ENCODE assay signal across 28 cellular contexts in genomic region chr9:33306037-33306436, GRCh38. TPM values are rescaled to one million over a fixed set of nuclear protein-coding genes. Genes with fewer than 3 reads are reported as not detected.
DNase-seq lines count a peak whose midpoint lies in the region; ATAC-seq, FAIRE-seq and TF ChIP-seq lines count a peak whose summit lies in the region.
"Had no signal": no experiment of that assay in that cellular context is flagged by ENCODE, and none has a peak within 500 bp of the region (broad histone marks: within the 10 kb centered on the region; RNA-seq: fewer than 3 reads in every experiment).

No MANE protein-coding gene starts in this region.

- POLR2A ChIA-PET in HepG2 (lab: Yijun Ruan, JAX) = no interaction called here

- TF ChIP-seq POLR2A in HepG2 (IDR thresholded peaks at IDR 0.05; ENCODE audit: insufficient read depth in 1 of 2, low read depth in 2 of 2, low read length in 2 of 2) = no peak

- H3K27me3 ChIP-seq in liver (ENCODE audit: control insufficient read depth in 4 of 4, insufficient read depth in 4 of 4, low read length in 3 of 4) (no peaks in the 10 kb centered on the region), HepG2 (ENCODE audit: control insufficient read depth in 1 of 2, insufficient read depth in 2 of 2, low read length in 2 of 2) (no peaks in the 10 kb centered on the region), smooth muscle cell (ENCODE audit: low read depth) (no peaks in the 10 kb centered on the region)
- H3K27me3 ChIP-seq: ascending aorta, MG63, Peyer's patch, SJCRH30, stomach, transverse colon had no signal

- peaks cover 13% of the 10 kb centered on the region for H3K4me1 Mint-ChIP-seq in T-helper 2 cell treated with Interferon-gamma antibody and Interleukin-4, amounts not matched to agents 5 μg/mL and 100 μg/mL, for 36 hours (ENCODE audit: low read depth)
- peaks cover 18% of the 10 kb centered on the region for H3K4me1 Mint-ChIP-seq in activated naive CD8-positive, alpha-beta T cell treated with anti-CD3 and anti-CD28 coated beads, Interleukin-2, amount 50 U/mL, for 24 hours
- peaks cover under 1% of the 10 kb centered on the region; the same call in 1 of the 2 replicates for H3K4me1 Mint-ChIP-seq in HFFc6 (ENCODE audit: low read depth)
- H3K4me1 Mint-ChIP-seq: neural crest cell had no signal

- intact Hi-C loops in HepG2 (cut with micrococcal nuclease; ENCODE audit: unreplicated experiment) = no loop called here

- no peaks in the 10 kb centered on the region for H3F3A ChIP-seq in smooth muscle cell (ENCODE audit: low read depth)

- no peaks in the 10 kb centered on the region for H3K9me3 Mint-ChIP-seq in T-helper 2 cell treated with Interferon-gamma antibody and Interleukin-4, amounts not matched to agents 5 μg/mL and 100 μg/mL, for 36 hours
- H3K9me3 Mint-ChIP-seq in activated naive CD8-positive, alpha-beta T cell treated with anti-CD3 and anti-CD28 coated beads, Interleukin-2, amount 50 U/mL, for 24 hours = no peaks in the 10 kb centered on the region
- H3K9me3 Mint-ChIP-seq in HFFc6 = no peaks in the 10 kb centered on the region
- H3K9me3 Mint-ChIP-seq: central memory CD8-positive, alpha-beta T cell; neural crest cell had no signal

- H3K27me3 Mint-ChIP-seq in T-helper 2 cell treated with Interferon-gamma antibody and Interleukin-4, amounts not matched to agents 5 μg/mL and 100 μg/mL, for 36 hours (ENCODE audit: low read depth) = no peaks in the 10 kb centered on the region
- H3K27me3 Mint-ChIP-seq in activated naive CD8-positive, alpha-beta T cell treated with anti-CD3 and anti-CD28 coated beads, Interleukin-2, amount 50 U/mL, for 24 hours = no peaks in the 10 kb centered on the region
- H3K27me3 Mint-ChIP-seq in HFFc6 (ENCODE audit: insufficient read depth) = no peaks in the 10 kb centered on the region; the same call in none of the 2 replicates
- H3K27me3 Mint-ChIP-seq: CD4-positive, alpha-beta memory T cell; central memory CD8-positive, alpha-beta T cell; progenitor cell of endocrine pancreas had no signal

- no peak overlapping the region for H3K4me3 Mint-ChIP-seq in T-helper 2 cell treated with Interferon-gamma antibody and Interleukin-4, amounts not matched to agents 5 μg/mL and 100 μg/mL, for 36 hours
- H3K4me3 Mint-ChIP-seq in activated naive CD8-positive, alpha-beta T cell treated with anti-CD3 and anti-CD28 coated beads, Interleukin-2, amount 50 U/mL, for 24 hours = no peak overlapping the region
- H3K4me3 Mint-ChIP-seq in HFFc6 = no peak overlapping the region
- H3K4me3 Mint-ChIP-seq: central memory CD8-positive, alpha-beta T cell; neural crest cell had no signal

- CTCF ChIA-PET in HepG2 (lab: Yijun Ruan, JAX; ENCODE audit: low intra/inter-chr PET ratio, low total read pairs) = interaction anchor here (1.4 kb wide), 1 partner anchor 19 kb away, joined by 3 read pairs; no protein-coding TSS in a partner anchor

- no peak for ATAC-seq in HepG2
- ATAC-seq in activated naive CD8-positive, alpha-beta T cell treated with anti-CD3 and anti-CD28 coated beads, Interleukin-2, amount 50 U/mL, for 24 hours = peak; percentile 98
- ATAC-seq: HCT116, K562, mucosa of descending colon had no signal

- no peak for FAIRE-seq in HepG2 (lab: Jason Lieb, UNC)
- FAIRE-seq: G401.6, K562 had no signal

- WGBS in liver = 73% methylated on average over 3 of the region's 3 CpGs
- WGBS in HepG2 (ENCODE audit: low lambda C conversion rate) = 96% methylated on average over 3 of the region's 3 CpGs
- WGBS in smooth muscle cell (ENCODE audit: low lambda C conversion rate) = 92% methylated on average over 3 of the region's 3 CpGs

- TF ChIP-seq EP300 in HepG2 (IDR thresholded peaks at IDR 0.05; ENCODE audit: low read depth in 2 of 2, low read length in 2 of 2) = no peak
- no peak for TF ChIP-seq EP300 in HepG2 (CRISPR knock-in tag; IDR thresholded peaks at IDR 0.05; ENCODE audit: borderline replicate concordance)

- peaks cover 30% of the 10 kb centered on the region for H3K36me3 Mint-ChIP-seq in T-helper 2 cell treated with Interferon-gamma antibody and Interleukin-4, amounts not matched to agents 5 μg/mL and 100 μg/mL, for 36 hours (ENCODE audit: low read depth)
- peaks cover 54% of the 10 kb centered on the region for H3K36me3 Mint-ChIP-seq in activated naive CD8-positive, alpha-beta T cell treated with anti-CD3 and anti-CD28 coated beads, Interleukin-2, amount 50 U/mL, for 24 hours (ENCODE audit: low read depth)
- H3K36me3 Mint-ChIP-seq in HFFc6 (ENCODE audit: low read depth) = peaks cover 14% of the 10 kb centered on the region

- no peak overlapping the region for H3K9ac ChIP-seq in liver (ENCODE audit: low read depth in 1 of 2, low read length in 2 of 2)
- H3K9ac ChIP-seq in HepG2 (ENCODE audit: insufficient read depth, low read depth, low read length) = no peak overlapping the region
- H3K9ac ChIP-seq in smooth muscle cell (ENCODE audit: low read depth) = no peak overlapping the region

- H3K27ac Mint-ChIP-seq in T-helper 2 cell treated with Interferon-gamma antibody and Interleukin-4, amounts not matched to agents 5 μg/mL and 100 μg/mL, for 36 hours = no peak overlapping the region
- no peak overlapping the region for H3K27ac Mint-ChIP-seq in activated naive CD8-positive, alpha-beta T cell treated with anti-CD3 and anti-CD28 coated beads, Interleukin-2, amount 50 U/mL, for 24 hours
- no peak overlapping the region for H3K27ac Mint-ChIP-seq in HFFc6
- H3K27ac Mint-ChIP-seq: CD4-positive, alpha-beta memory T cell; progenitor cell of endocrine pancreas had no signal

- H2AFZ ChIP-seq in HepG2 (ENCODE audit: low read length) (no peak overlapping the region), smooth muscle cell (ENCODE audit: low read depth) (no peak overlapping the region)

- DNase-seq in HepG2 (ENCODE audit: low spot score) (no peak), smooth muscle cell (lab: John Stamatoyannopoulos, UW; ENCODE audit: unreplicated experiment) (no peak), C1 segment of cervical spinal cord (lab: John Stamatoyannopoulos, UW) (no peak), HFFc6 (no peak), D341Med (ENCODE audit: low spot score) (no peak)
- peak; percentile 72 for DNase-seq in T-helper 2 cell treated with Interferon-gamma antibody and Interleukin-4, amounts not matched to agents 5 μg/mL and 100 μg/mL, for 36 hours (ENCODE audit: low spot score)
- no peak for DNase-seq in activated naive CD8-positive, alpha-beta T cell treated with anti-CD3 and anti-CD28 coated beads, Interleukin-2, amount 50 U/mL, for 24 hours
- DNase-seq: activated effector memory CD4-positive, alpha-beta T cell treated with anti-CD3 and anti-CD28 coated beads, Interleukin-2, amount 50 U/mL, for 16 hours; CD4-positive, alpha-beta memory T cell; DMS153; MG63; mucosa of descending colon; NCI-H1436; NCI-H510A treated with DMSO at 0.1 percent for 48 hours; NK-92 treated with Interleukin-12 subunit alpha and Interleukin-12 subunit beta, amount 100 ng/mL, for 24 hours; Peyer's patch; SJCRH30; stomach; transverse colon had no signal

- H3K27ac ChIP-seq in liver (ENCODE audit: low read depth in 1 of 2, low read length in 2 of 2) (peak overlapping the region in 1 of 2 donors; percentile 71), HepG2 (ENCODE audit: extremely low read length, insufficient read depth, low read length) (no peak overlapping the region), smooth muscle cell (ENCODE audit: low read depth) (peak overlapping the region; percentile 56)
- H3K27ac ChIP-seq: ascending aorta, epithelial cell of prostate, Peyer's patch, SJCRH30, stomach, transverse colon had no signal

- H3K36me3 ChIP-seq in liver (ENCODE audit: control insufficient read depth in 4 of 4, insufficient read depth in 3 of 4, low read depth in 1 of 4, low read length in 3 of 4) = peaks cover 19 to 85% (median 76%) of the 10 kb centered on the region in 4 donors
- peaks cover 36 to 89% of the 10 kb centered on the region in 2 experiments for H3K36me3 ChIP-seq in HepG2 (replicated peaks in 1 of 2; ENCODE audit: control insufficient read depth in 1 of 2, insufficient read depth in 2 of 2, low read length in 2 of 2)
- H3K36me3 ChIP-seq in smooth muscle cell (ENCODE audit: low read depth) = peaks cover 38% of the 10 kb centered on the region

- H3K79me2 ChIP-seq in HepG2 (ENCODE audit: insufficient read depth, low read length) = no peaks in the 10 kb centered on the region
- H3K79me2 ChIP-seq in smooth muscle cell (ENCODE audit: low read depth) = peaks cover 9% of the 10 kb centered on the region

- H3K9me3 ChIP-seq in liver (ENCODE audit: control insufficient read depth in 4 of 4, low read length in 3 of 4) = no peaks in the 10 kb centered on the region
- no peaks in the 10 kb centered on the region for H3K9me3 ChIP-seq in HepG2 (ENCODE audit: low read length)
- H3K9me3 ChIP-seq in smooth muscle cell (replicated peaks; ENCODE audit: low read depth) = no peaks in the 10 kb centered on the region
- H3K9me3 ChIP-seq: ascending aorta, MG63, mucosa of descending colon, Peyer's patch, SJCRH30, stomach, transverse colon had no signal

- TF ChIP-seq CTCF in liver (IDR thresholded peaks at IDR 0.05; ENCODE audit: low read depth, low read length, missing input control) (no peak), HepG2 (CRISPR knock-in tag; IDR thresholded peaks at IDR 0.05) (no peak), smooth muscle cell (IDR thresholded peaks at IDR 0.05; ENCODE audit: borderline replicate concordance, insufficient read depth, poor library complexity, severe bottlenecking) (no peak), HFFc6 (IDR thresholded peaks at IDR 0.05) (no peak)

- no peak overlapping the region for H3K4me3 ChIP-seq in liver (ENCODE audit: low read depth in 1 of 3, low read length in 3 of 3)
- H3K4me3 ChIP-seq in HepG2 (replicated peaks in 1 of 3; ENCODE audit: insufficient read depth in 1 of 3, low read depth in 2 of 3, low read length in 3 of 3) = no peak overlapping the region
- no peak overlapping the region for H3K4me3 ChIP-seq in smooth muscle cell
- H3K4me3 ChIP-seq: ascending aorta, K562, MG63, mucosa of descending colon, Peyer's patch, SJCRH30, stomach, transverse colon had no signal

- H4K20me1 ChIP-seq in HepG2 (ENCODE audit: insufficient read depth, low read length) (no peaks in the 10 kb centered on the region), smooth muscle cell (ENCODE audit: low read depth) (peaks cover 8% of the 10 kb centered on the region)

- in situ Hi-C loops in HepG2 (cut with HindIII; ENCODE audit: extremely low pct_ligation_motif_present, low pct_unique_long_range_greater_than_20kb) = loop anchor here (10.0 kb wide), 1 partner anchor 59 kb away; no protein-coding TSS in a partner anchor

- H3K4me2 ChIP-seq in HepG2 (ENCODE audit: low read depth, low read length) (no peak overlapping the region), smooth muscle cell (no peak overlapping the region)

- TF ChIP-seq RAD21 in liver (IDR thresholded peaks at IDR 0.05) (no peak), HepG2 (CRISPR knock-in tag; IDR thresholded peaks at IDR 0.05) (no peak)

- peaks cover 0 to 3% (median under 1%) of the 10 kb centered on the region in 4 donors for H3K4me1 ChIP-seq in liver (ENCODE audit: control insufficient read depth in 4 of 4, insufficient read depth in 4 of 4, low read length in 3 of 4)
- peaks cover under 1% of the 10 kb centered on the region; the same call in 1 of the 2 replicates for H3K4me1 ChIP-seq in HepG2 (ENCODE audit: insufficient read depth, low read length)
- no peaks in the 10 kb centered on the region for H3K4me1 ChIP-seq in smooth muscle cell (ENCODE audit: low read depth)
- H3K4me1 ChIP-seq: ascending aorta, Peyer's patch, SJCRH30, transverse colon had no signal

- no TSS peak for BruUV-seq in HepG2 (replicated peaks; lab: Mats Ljungman, UMichigan)

RNA-seq across cellular contexts. Expression of gene NFX1, which starts 15.7 kb away (rescaled TPM):
- total RNA-seq in liver (10 to 100 TPM; 14.1 to 27.9 TPM), HepG2 (2016; rRNA removed; fragmentation: Illumina TruSeq; extraction: Trizol) (27.5 and 29.6 TPM in 2 replicates), smooth muscle cell (19.3 and 20.5 TPM in 2 replicates)
- polyA plus RNA-seq in liver (10 to 100 TPM; 13.7 to 15.1 TPM), HepG2 (2011; rRNA removed) (23.5 and 23.9 TPM in 2 replicates), smooth muscle cell (18.4 and 22.8 TPM in 2 replicates)
- total RNA-seq in HepG2 (2016; cell fraction: cytosol; rRNA removed; fragmentation: Illumina TruSeq; extraction: Trizol; ENCODE audit: low read depth) = 10.0 and 10.5 TPM in 2 replicates
- 25.5 and 27.2 TPM in 2 replicates for total RNA-seq in HepG2 (2016; cell fraction: insoluble cytoplasmic fraction; rRNA removed; fragmentation: Illumina TruSeq; extraction: Trizol)
- total RNA-seq in HepG2 (2016; cell fraction: membrane; rRNA removed; fragmentation: Illumina TruSeq; extraction: Trizol) = 15.3 and 17.9 TPM in 2 replicates
- 28.0 and 32.9 TPM in 2 replicates for total RNA-seq in HepG2 (2016; cell fraction: nucleus; rRNA removed; fragmentation: Illumina TruSeq; extraction: Trizol)
- 17.8 and 22.5 TPM in 2 replicates for polyA plus RNA-seq in HepG2 (2011; cell fraction: cytosol; rRNA removed)
- polyA plus RNA-seq in HepG2 (2011; cell fraction: nucleus; rRNA removed) = 30.9 and 38.3 TPM in 2 replicates
- 22.1 and 22.8 TPM in 2 replicates for polyA plus RNA-seq in HepG2 (2012)
- 1.9 and 2.3 TPM in 2 replicates for polyA plus RNA-seq in HepG2 (2016; cell fraction: cytosol; fragmentation: Illumina TruSeq; extraction: Trizol; ENCODE audit: low read depth)
- polyA plus RNA-seq in HepG2 (2016; cell fraction: insoluble cytoplasmic fraction; fragmentation: Illumina TruSeq; extraction: Trizol; ENCODE audit: low read depth) = 23.0 and 24.3 TPM in 2 replicates
- 4.3 and 5.1 TPM in 2 replicates for polyA plus RNA-seq in HepG2 (2016; cell fraction: membrane; fragmentation: Illumina TruSeq; extraction: Trizol; ENCODE audit: low read depth)
- polyA plus RNA-seq in HepG2 (2016; cell fraction: nucleus; fragmentation: Illumina TruSeq; extraction: Trizol; ENCODE audit: insufficient read depth, low read depth) = 41.8 and 48.6 TPM in 2 replicates
- polyA minus RNA-seq in HepG2 (2011; rRNA and poly(A)+ RNA removed; ENCODE audit: low replicate concordance) = 62.5 and 108 TPM in 2 replicates
- 20.5 and 21.0 TPM in 2 replicates for polyA minus RNA-seq in HepG2 (2011; cell fraction: cytosol; rRNA and poly(A)+ RNA removed)
- 43.5 and 59.6 TPM in 2 replicates for polyA minus RNA-seq in HepG2 (2011; cell fraction: nucleus; rRNA and poly(A)+ RNA removed)
- 10 to 100 TPM; 25.7 to 28.0 (median 27.8) TPM for total RNA-seq in HFFc6 (2021; fragmentation: NEBNext Ultra II Directional; extraction: Animal tissue kit (Norgen Biotek cat#: 25700))

RNA-seq across cellular contexts. Expression of gene CHMP5, which starts 41.2 kb away (rescaled TPM):
- total RNA-seq in liver (10 to 100 TPM; 23.2 to 26.5 TPM), HepG2 (2016; rRNA removed; fragmentation: Illumina TruSeq; extraction: Trizol) (57.3 and 91.4 TPM in 2 replicates), smooth muscle cell (112 and 124 TPM in 2 replicates)
- polyA plus RNA-seq in liver (10 to 100 TPM; 29.0 to 34.8 TPM), HepG2 (2011; rRNA removed) (36.1 and 46.0 TPM in 2 replicates), smooth muscle cell (85.9 and 99.3 TPM in 2 replicates)
- 15.4 and 16.1 TPM in 2 replicates for total RNA-seq in HepG2 (2016; cell fraction: cytosol; rRNA removed; fragmentation: Illumina TruSeq; extraction: Trizol; ENCODE audit: low read depth)
- total RNA-seq in HepG2 (2016; cell fraction: insoluble cytoplasmic fraction; rRNA removed; fragmentation: Illumina TruSeq; extraction: Trizol) = 59.1 and 93.1 TPM in 2 replicates
- total RNA-seq in HepG2 (2016; cell fraction: membrane; rRNA removed; fragmentation: Illumina TruSeq; extraction: Trizol) = 15.5 and 22.5 TPM in 2 replicates
- 19.9 and 22.9 TPM in 2 replicates for total RNA-seq in HepG2 (2016; cell fraction: nucleus; rRNA removed; fragmentation: Illumina TruSeq; extraction: Trizol)
- polyA plus RNA-seq in HepG2 (2011; cell fraction: cytosol; rRNA removed) = 25.0 and 39.0 TPM in 2 replicates
- polyA plus RNA-seq in HepG2 (2011; cell fraction: nucleus; rRNA removed) = 9.7 and 13.5 TPM in 2 replicates
- 60.6 and 62.8 TPM in 2 replicates for polyA plus RNA-seq in HepG2 (2012)
- 9.9 and 11.6 TPM in 2 replicates for polyA plus RNA-seq in HepG2 (2016; cell fraction: cytosol; fragmentation: Illumina TruSeq; extraction: Trizol; ENCODE audit: low read depth)
- polyA plus RNA-seq in HepG2 (2016; cell fraction: insoluble cytoplasmic fraction; fragmentation: Illumina TruSeq; extraction: Trizol; ENCODE audit: low read depth) = 88.3 and 97.0 TPM in 2 replicates
- 13.7 and 14.0 TPM in 2 replicates for polyA plus RNA-seq in HepG2 (2016; cell fraction: membrane; fragmentation: Illumina TruSeq; extraction: Trizol; ENCODE audit: low read depth)
- 41.6 and 43.1 TPM in 2 replicates for polyA plus RNA-seq in HepG2 (2016; cell fraction: nucleus; fragmentation: Illumina TruSeq; extraction: Trizol; ENCODE audit: insufficient read depth, low read depth)
- 7.0 and 11.9 TPM in 2 replicates for polyA minus RNA-seq in HepG2 (2011; rRNA and poly(A)+ RNA removed; ENCODE audit: low replicate concordance)
- 18.4 and 18.5 TPM in 2 replicates for polyA minus RNA-seq in HepG2 (2011; cell fraction: cytosol; rRNA and poly(A)+ RNA removed)
- 13.6 and 14.7 TPM in 2 replicates for polyA minus RNA-seq in HepG2 (2011; cell fraction: nucleus; rRNA and poly(A)+ RNA removed)
- total RNA-seq in HFFc6 (2021; fragmentation: NEBNext Ultra II Directional; extraction: Animal tissue kit (Norgen Biotek cat#: 25700)) = 10 to 100 TPM; 75.5 to 90.2 (median 78.8) TPM

RNA-seq across cellular contexts. Expression of gene BAG1, which starts 41.5 kb away (rescaled TPM):
- total RNA-seq in liver (10 to 100 TPM; 35.1 to 49.4 TPM), HepG2 (2016; rRNA removed; fragmentation: Illumina TruSeq; extraction: Trizol) (52.8 and 59.5 TPM in 2 replicates), smooth muscle cell (34.1 and 39.9 TPM in 2 replicates)
- polyA plus RNA-seq in liver (10 to 100 TPM; 36.6 to 55.2 TPM), HepG2 (2011; rRNA removed) (18.7 and 23.1 TPM in 2 replicates), smooth muscle cell (43.3 and 56.4 TPM in 2 replicates)
- 111 and 114 TPM in 2 replicates for total RNA-seq in HepG2 (2016; cell fraction: cytosol; rRNA removed; fragmentation: Illumina TruSeq; extraction: Trizol; ENCODE audit: low read depth)
- total RNA-seq in HepG2 (2016; cell fraction: insoluble cytoplasmic fraction; rRNA removed; fragmentation: Illumina TruSeq; extraction: Trizol) = 50.3 and 56.5 TPM in 2 replicates
- 127 and 134 TPM in 2 replicates for total RNA-seq in HepG2 (2016; cell fraction: membrane; rRNA removed; fragmentation: Illumina TruSeq; extraction: Trizol)
- total RNA-seq in HepG2 (2016; cell fraction: nucleus; rRNA removed; fragmentation: Illumina TruSeq; extraction: Trizol) = 33.0 and 33.1 TPM in 2 replicates
- 23.7 and 26.0 TPM in 2 replicates for polyA plus RNA-seq in HepG2 (2011; cell fraction: cytosol; rRNA removed)
- polyA plus RNA-seq in HepG2 (2011; cell fraction: nucleus; rRNA removed) = 13.1 and 14.7 TPM in 2 replicates
- 30.4 and 36.9 TPM in 2 replicates for polyA plus RNA-seq in HepG2 (2012)
- 196 and 200 TPM in 2 replicates for polyA plus RNA-seq in HepG2 (2016; cell fraction: cytosol; fragmentation: Illumina TruSeq; extraction: Trizol; ENCODE audit: low read depth)
- polyA plus RNA-seq in HepG2 (2016; cell fraction: insoluble cytoplasmic fraction; fragmentation: Illumina TruSeq; extraction: Trizol; ENCODE audit: low read depth) = 70.3 and 80.5 TPM in 2 replicates
- polyA plus RNA-seq in HepG2 (2016; cell fraction: membrane; fragmentation: Illumina TruSeq; extraction: Trizol; ENCODE audit: low read depth) = 164 and 169 TPM in 2 replicates
- polyA plus RNA-seq in HepG2 (2016; cell fraction: nucleus; fragmentation: Illumina TruSeq; extraction: Trizol; ENCODE audit: insufficient read depth, low read depth) = 55.3 and 55.6 TPM in 2 replicates
- 10.8 and 102 TPM in 2 replicates for polyA minus RNA-seq in HepG2 (2011; rRNA and poly(A)+ RNA removed; ENCODE audit: low replicate concordance)
- polyA minus RNA-seq in HepG2 (2011; cell fraction: cytosol; rRNA and poly(A)+ RNA removed) = 7.8 and 10.2 TPM in 2 replicates
- 36.7 and 43.0 TPM in 2 replicates for polyA minus RNA-seq in HepG2 (2011; cell fraction: nucleus; rRNA and poly(A)+ RNA removed)
- 10 to 100 TPM; 22.5 to 31.3 (median 27.6) TPM for total RNA-seq in HFFc6 (2021; fragmentation: NEBNext Ultra II Directional; extraction: Animal tissue kit (Norgen Biotek cat#: 25700))
